Comparison of ENCODE assay signal across 10 cellular contexts in genomic region chr16:8957509-8958157, GRCh38. TPM values are rescaled to one million over a fixed set of nuclear protein-coding genes. Genes with fewer than 3 reads are reported as not detected.
DNase-seq lines count a peak whose midpoint lies in the region; ATAC-seq and TF ChIP-seq lines count a peak whose summit lies in the region.
"Had no signal": no experiment of that assay in that cellular context is flagged by ENCODE, and none has a peak within 500 bp of the region (broad histone marks: within the 10 kb centered on the region; RNA-seq: fewer than 3 reads in every experiment).

No MANE protein-coding gene starts in this region.

- no peaks in the 10 kb centered on the region for H3K27me3 Mint-ChIP-seq in activated naive CD8-positive, alpha-beta T cell treated with anti-CD3 and anti-CD28 coated beads, Interleukin-2, amount 50 U/mL, for 24 hours
- no peaks in the 10 kb centered on the region for H3K27me3 Mint-ChIP-seq in naive B cell

- H3K27ac ChIP-seq in BLaER1 (peak overlapping the region; percentile 28), HEK293 (ENCODE audit: extremely low read depth, low read depth, low read length) (no peak overlapping the region)

- peak overlapping the region; percentile 89 for H3K4me2 ChIP-seq in BLaER1

- H3K4me3 ChIP-seq in BLaER1 (no peak overlapping the region), HEK293 (ENCODE audit: low read depth, low read length) (no peak overlapping the region)
- H3K4me3 ChIP-seq: prostate gland had no signal

- H3K9ac ChIP-seq in BLaER1, result peak overlapping the region; percentile 65; the same call in 1 of the 2 replicates

- H3K4me1 ChIP-seq in BLaER1, result peaks cover 90% of the 10 kb centered on the region
- H3K4me1 ChIP-seq in HEK293 (ENCODE audit: control insufficient read depth, insufficient read depth, low read length), result peaks cover 37% of the 10 kb centered on the region

- H3K9me3 Mint-ChIP-seq in activated naive CD8-positive, alpha-beta T cell treated with anti-CD3 and anti-CD28 coated beads, Interleukin-2, amount 50 U/mL, for 24 hours, result no peaks in the 10 kb centered on the region
- H3K9me3 Mint-ChIP-seq in naive B cell, result no peaks in the 10 kb centered on the region

- CTCF ChIA-PET in HEK293 (lab: Yijun Ruan, JAX), result interaction anchor here (0.6 to 2.2 kb wide), 3 partner anchors 15 to 352 kb away, joined by 4 to 6 read pairs (median 5); no protein-coding TSS in a partner anchor

- H3K4me3 Mint-ChIP-seq in activated naive CD8-positive, alpha-beta T cell treated with anti-CD3 and anti-CD28 coated beads, Interleukin-2, amount 50 U/mL, for 24 hours, result peak overlapping the region; percentile 92
- peak overlapping the region; percentile 83 to 95 (median 88) for H3K4me3 Mint-ChIP-seq in naive B cell

- no peaks in the 10 kb centered on the region for H3K27me3 ChIP-seq in BLaER1

- H3K9me3 ChIP-seq in BLaER1 (no peaks in the 10 kb centered on the region), HEK293 (ENCODE audit: control insufficient read depth, insufficient read depth, low read depth, low read length) (no peaks in the 10 kb centered on the region)
- H3K9me3 ChIP-seq: prostate gland had no signal

- H3K36me3 ChIP-seq in BLaER1, result peaks cover 14% of the 10 kb centered on the region
- no peaks in the 10 kb centered on the region for H3K36me3 ChIP-seq in HEK293 (ENCODE audit: control insufficient read depth in 2 of 2, insufficient read depth in 1 of 2, low read length in 2 of 2)
- H3K36me3 ChIP-seq: prostate gland had no signal

- H4K20me1 ChIP-seq in BLaER1, result peaks cover 99% of the 10 kb centered on the region

- no peak for TF ChIP-seq CTCF in HEK293 (tag by site-specific recombination; IDR thresholded peaks at IDR 0.05)

- H3K4me1 Mint-ChIP-seq in activated naive CD8-positive, alpha-beta T cell treated with anti-CD3 and anti-CD28 coated beads, Interleukin-2, amount 50 U/mL, for 24 hours, result peaks cover 89% of the 10 kb centered on the region
- H3K4me1 Mint-ChIP-seq in naive B cell, result peaks cover 67 to 89% (median 80%) of the 10 kb centered on the region in 3 donors

- peaks cover 13% of the 10 kb centered on the region for H3K36me3 Mint-ChIP-seq in activated naive CD8-positive, alpha-beta T cell treated with anti-CD3 and anti-CD28 coated beads, Interleukin-2, amount 50 U/mL, for 24 hours (ENCODE audit: low read depth)
- no peaks in the 10 kb centered on the region for H3K36me3 Mint-ChIP-seq in naive B cell

- no peak for ATAC-seq in activated naive CD8-positive, alpha-beta T cell treated with anti-CD3 and anti-CD28 coated beads, Interleukin-2, amount 50 U/mL, for 24 hours
- ATAC-seq in naive B cell (ENCODE audit: low read depth in 2 of 2) (no peak), GM21447 (IDR thresholded peaks at IDR 0.05; ENCODE audit: unreplicated experiment) (no peak)

- no peak for DNase-seq in activated naive CD8-positive, alpha-beta T cell treated with anti-CD3 and anti-CD28 coated beads, Interleukin-2, amount 50 U/mL, for 24 hours
- DNase-seq in naive B cell (no peak), OCI-M2 (lab: John Stamatoyannopoulos, UW; ENCODE audit: unreplicated experiment) (no peak), DMS53 (lab: John Stamatoyannopoulos, UW) (no peak)
- no peak for DNase-seq in stimulated activated CD4-positive, alpha-beta T cell treated with anti-CD3 and anti-CD28 coated beads, Interleukin-4, amount 100 ng/mL, for 24 hours
- DNase-seq: NCI-H1436 had no signal

- POLR2A ChIA-PET in HEK293 (lab: Yijun Ruan, JAX), result no interaction called here

- peak overlapping the region; percentile 81 for H3K27ac Mint-ChIP-seq in activated naive CD8-positive, alpha-beta T cell treated with anti-CD3 and anti-CD28 coated beads, Interleukin-2, amount 50 U/mL, for 24 hours
- peak overlapping the region in 3 of 6 donors; percentile 70 to 98 (median 88) for H3K27ac Mint-ChIP-seq in naive B cell

TF ChIP-seq in HEK293, 187 proteins besides CTCF, POLR2A, EP300 and RAD21:
- TF ChIP-seq ZNF362 (tag by site-specific recombination; IDR thresholded peaks at IDR 0.05) (peak; percentile 86), ZBTB17 (tag by site-specific recombination; IDR thresholded peaks at IDR 0.05) (peak; percentile 74), PRDM6 (tag by site-specific recombination; IDR thresholded peaks at IDR 0.05) (peak; percentile 93), KLF9 (tag by site-specific recombination; IDR thresholded peaks at IDR 0.05; ENCODE audit: low read depth) (no peak), ZNF280D (tag by site-specific recombination; IDR thresholded peaks at IDR 0.05) (no peak), ZNF121 (tag by site-specific recombination; IDR thresholded peaks at IDR 0.05) (peak; percentile 71; the same call in 1 of the 2 replicates), EGR2 (tag by site-specific recombination; IDR thresholded peaks at IDR 0.05; ENCODE audit: low read depth) (peak; percentile 35; the same call in 1 of the 2 replicates), FEZF1 (tag by site-specific recombination; IDR thresholded peaks at IDR 0.05) (peak; percentile 84), ZFHX2 (tag by site-specific recombination; conservative IDR thresholded peaks at IDR 0.05) (0 out of 2 replicates have a peak, but pooled peaks have one; percentile 16)
TF ChIP-seq in HEK293: peak in this region for 7.

RNA-seq across cellular contexts. Expression of gene USP7, which starts 6.1 kb away (rescaled TPM):
- 10 to 100 TPM in 4 of 6 donors, 1 to 10 TPM in 2; 4.4 to 21.5 (median 12.2) TPM for polyA plus RNA-seq in naive B cell (ENCODE audit: low read depth in 6 of 6)
